In genomic region chr3:97935842-97936241, GRCh38 we compare ENCODE assay signal across 1 cellular context.
TF ChIP-seq lines count a peak whose summit lies in the region.

No MANE protein-coding gene starts in this region.

TF ChIP-seq in K562, 482 proteins besides CTCF, POLR2A, EP300 and RAD21:
- no peak for TF ChIP-seq NFXL1 (CRISPR knock-in tag; IDR thresholded peaks at IDR 0.05)
- TF ChIP-seq MEIS2 (IDR thresholded peaks at IDR 0.05; ENCODE audit: partially characterized antibody): no peak
- TF ChIP-seq L3MBTL2 (IDR thresholded peaks at IDR 0.05): no peak
- no peak for TF ChIP-seq BDP1 (IDR thresholded peaks at IDR 0.05; ENCODE audit: insufficient read depth, insufficient read length)
- TF ChIP-seq BCOR (IDR thresholded peaks at IDR 0.05): no peak
- peak; percentile 40 for TF ChIP-seq CBFA2T3 (IDR thresholded peaks at IDR 0.05)
- TF ChIP-seq TFAP4 (CRISPR knock-in tag; IDR thresholded peaks at IDR 0.05; ENCODE audit: borderline replicate concordance): no peak
- TF ChIP-seq TCF15 (CRISPR knock-in tag; IDR thresholded peaks at IDR 0.05): no peak
- TF ChIP-seq RFX1 (IDR thresholded peaks at IDR 0.05): peak; percentile 19; the same call in 1 of the 2 replicates
- no peak for TF ChIP-seq ZNF584 (CRISPR knock-in tag; IDR thresholded peaks at IDR 0.05; ENCODE audit: low read depth)
